Comparison of ENCODE assay signal across 1 cellular context in genomic region chr19:50647879-50648615, GRCh38.
TF ChIP-seq lines count a peak whose summit lies in the region.

No MANE protein-coding gene starts in this region.

TF ChIP-seq in GM23338, 12 proteins besides CTCF, POLR2A, EP300 and RAD21 (continued from another document):
- TF ChIP-seq, protein P1, sequence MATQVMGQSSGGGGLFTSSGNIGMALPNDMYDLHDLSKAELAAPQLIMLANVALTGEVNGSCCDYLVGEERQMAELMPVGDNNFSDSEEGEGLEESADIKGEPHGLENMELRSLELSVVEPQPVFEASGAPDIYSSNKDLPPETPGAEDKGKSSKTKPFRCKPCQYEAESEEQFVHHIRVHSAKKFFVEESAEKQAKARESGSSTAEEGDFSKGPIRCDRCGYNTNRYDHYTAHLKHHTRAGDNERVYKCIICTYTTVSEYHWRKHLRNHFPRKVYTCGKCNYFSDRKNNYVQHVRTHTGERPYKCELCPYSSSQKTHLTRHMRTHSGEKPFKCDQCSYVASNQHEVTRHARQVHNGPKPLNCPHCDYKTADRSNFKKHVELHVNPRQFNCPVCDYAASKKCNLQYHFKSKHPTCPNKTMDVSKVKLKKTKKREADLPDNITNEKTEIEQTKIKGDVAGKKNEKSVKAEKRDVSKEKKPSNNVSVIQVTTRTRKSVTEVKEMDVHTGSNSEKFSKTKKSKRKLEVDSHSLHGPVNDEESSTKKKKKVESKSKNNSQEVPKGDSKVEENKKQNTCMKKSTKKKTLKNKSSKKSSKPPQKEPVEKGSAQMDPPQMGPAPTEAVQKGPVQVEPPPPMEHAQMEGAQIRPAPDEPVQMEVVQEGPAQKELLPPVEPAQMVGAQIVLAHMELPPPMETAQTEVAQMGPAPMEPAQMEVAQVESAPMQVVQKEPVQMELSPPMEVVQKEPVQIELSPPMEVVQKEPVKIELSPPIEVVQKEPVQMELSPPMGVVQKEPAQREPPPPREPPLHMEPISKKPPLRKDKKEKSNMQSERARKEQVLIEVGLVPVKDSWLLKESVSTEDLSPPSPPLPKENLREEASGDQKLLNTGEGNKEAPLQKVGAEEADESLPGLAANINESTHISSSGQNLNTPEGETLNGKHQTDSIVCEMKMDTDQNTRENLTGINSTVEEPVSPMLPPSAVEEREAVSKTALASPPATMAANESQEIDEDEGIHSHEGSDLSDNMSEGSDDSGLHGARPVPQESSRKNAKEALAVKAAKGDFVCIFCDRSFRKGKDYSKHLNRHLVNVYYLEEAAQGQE (IDR thresholded peaks at IDR 0.05; ENCODE audit: unreplicated experiment): no peak
